Comparison of ENCODE assay signal across 22 cellular contexts in the genomic region with DNA sequence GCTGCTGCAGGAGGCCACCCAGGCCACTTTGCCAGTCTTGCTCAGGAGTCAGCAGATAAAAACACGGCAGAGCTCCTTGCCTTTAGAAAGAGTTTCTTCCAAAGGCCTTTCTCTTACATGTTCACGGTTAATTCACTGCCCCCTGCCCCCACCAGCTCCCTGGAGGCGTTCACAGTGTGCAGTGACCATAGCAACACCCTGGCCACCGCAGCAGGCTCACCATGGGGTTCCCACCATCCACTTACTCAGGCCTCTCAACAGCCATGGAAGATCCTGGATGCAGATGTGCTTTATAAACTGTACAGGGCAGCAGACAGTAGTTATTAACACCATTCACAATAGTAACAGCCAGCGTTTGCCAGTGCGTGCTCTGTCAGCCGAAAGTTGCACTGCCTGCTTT. TPM values are rescaled to one million over a fixed set of nuclear protein-coding genes. Genes with fewer than 3 reads are reported as not detected.
"Had no signal": no experiment of that assay in that cellular context is flagged by ENCODE, and none has a peak within 500 bp of the region (broad histone marks: within the 10 kb centered on the region; RNA-seq: fewer than 3 reads in every experiment).

No MANE protein-coding gene starts in this region.

- H3K9me3 ChIP-seq: ascending aorta, tibial artery had no signal

- H3K4me3 ChIP-seq: ascending aorta, cardiac muscle cell, dorsolateral prefrontal cortex, tibial artery had no signal

- H3K4me1 ChIP-seq: ascending aorta, foreskin keratinocyte, tibial artery had no signal

- DNase-seq: activated CD4-positive, alpha-beta T cell treated with anti-CD3 and anti-CD28 coated beads for 1 hour; activated CD8-positive, alpha-beta memory T cell treated with anti-CD3 and anti-CD28 coated beads for 24 hours; activated gamma-delta T cell; dorsolateral prefrontal cortex; foreskin keratinocyte; islet precursor cell; left colon; occipital lobe; stimulated activated CD4-positive, alpha-beta T cell treated with anti-CD3 and anti-CD28 coated beads, Interleukin-12 subunit alpha, Interleukin-12 subunit beta, amount 100 ng/mL, for 4 hours; stimulated activated CD4-positive, alpha-beta T cell treated with anti-CD3 and anti-CD28 coated beads, Interleukin-1b, Interleukin-23, amount 100 ng/mL, for 48 hours; stimulated activated naive CD8-positive, alpha-beta T cell treated with anti-CD3 and anti-CD28 coated beads, Interleukin-15, Interleukin-2, amounts not matched to agents 100 U/mL and 50 U/mL, for 24 hours; substantia nigra; T-helper 2 cell; tibial artery had no signal

- H3K27ac ChIP-seq: ascending aorta, cardiac muscle cell, epithelial cell of prostate, foreskin keratinocyte, tibial artery, VCaP had no signal

- H3K27me3 ChIP-seq: ascending aorta, cardiac muscle cell, dorsolateral prefrontal cortex, foreskin keratinocyte, tibial artery had no signal

- H3K36me3 ChIP-seq: cardiac muscle cell had no signal

RNA-seq across cellular contexts. Expression of gene OMP, which starts 14.8 kb away (rescaled TPM):
- total RNA-seq: ascending aorta; cardiac muscle cell; foreskin keratinocyte; lung microvascular endothelial cell; natural killer cell treated with Interleukin-12 subunit alpha and Interleukin-12 subunit beta and Interleukin-15 and Interleukin-18, amount 100 ng/mL, for 72 hours; occipital lobe had no signal
- polyA plus RNA-seq: adipose tissue, cardiac muscle cell, fibroblast of lung, foreskin keratinocyte had no signal
